Comparison of ENCODE assay signal across 22 cellular contexts in genomic region chr2:65450395-65450794, GRCh38.
"Had no signal": no experiment of that assay in that cellular context is flagged by ENCODE, and none has a peak within 500 bp of the region (broad histone marks: within the 10 kb centered on the region; RNA-seq: fewer than 3 reads in every experiment).

No MANE protein-coding gene starts in this region.

- H3K27ac ChIP-seq: brain microvascular endothelial cell, dorsolateral prefrontal cortex, pancreas, stomach, WERI-Rb-1 had no signal

- H3K27me3 ChIP-seq: brain microvascular endothelial cell, dorsolateral prefrontal cortex, pancreas, stomach had no signal

- H3K36me3 ChIP-seq: brain microvascular endothelial cell, pancreas, stomach, WERI-Rb-1 had no signal

- H3K4me3 ChIP-seq: dorsolateral prefrontal cortex, pancreas, stomach had no signal

- H3K4me1 ChIP-seq: pancreas, stomach had no signal

- ATAC-seq: activated T-cell treated with anti-CD3 and anti-CD28 coated beads, Interleukin-2, amount 50 U/mL, for 72 hours; left ventricle myocardium superior; naive thymus-derived CD8-positive, alpha-beta T cell; pancreas; sciatic nerve; stimulated activated effector memory CD8-positive, alpha-beta T cell treated with anti-CD3 and anti-CD28 coated beads, Interleukin-12 subunit alpha, Interleukin-12 subunit beta, amount 100 ng/mL, for 72 hours; T-helper 17 cell had no signal

- H3K27ac Mint-ChIP-seq: activated T-cell treated with anti-CD3 and anti-CD28 coated beads, Interleukin-2, amount 50 U/mL, for 72 hours; endodermal cell; memory B cell; naive thymus-derived CD8-positive, alpha-beta T cell; stimulated activated effector memory CD8-positive, alpha-beta T cell treated with anti-CD3 and anti-CD28 coated beads, Interleukin-12 subunit alpha, Interleukin-12 subunit beta, amount 100 ng/mL, for 72 hours; T-helper 17 cell had no signal

- H3K4me1 Mint-ChIP-seq: endodermal cell; memory B cell; naive thymus-derived CD8-positive, alpha-beta T cell; stimulated activated effector memory CD8-positive, alpha-beta T cell treated with anti-CD3 and anti-CD28 coated beads, Interleukin-12 subunit alpha, Interleukin-12 subunit beta, amount 100 ng/mL, for 72 hours; T-helper 17 cell had no signal

- H3K36me3 Mint-ChIP-seq: memory B cell; naive thymus-derived CD8-positive, alpha-beta T cell; stimulated activated effector memory CD8-positive, alpha-beta T cell treated with anti-CD3 and anti-CD28 coated beads, Interleukin-12 subunit alpha, Interleukin-12 subunit beta, amount 100 ng/mL, for 72 hours had no signal

- DNase-seq: activated CD4-positive, alpha-beta T cell treated with anti-CD3 and anti-CD28 coated beads for 1 hour; activated CD4-positive, alpha-beta T cell treated with anti-CD3 and anti-CD28 coated beads, Interleukin-2, amount 50 U/mL, for 4 hours; activated effector memory CD4-positive, alpha-beta T cell treated with anti-CD3 and anti-CD28 coated beads, Interleukin-2, amount 50 U/mL, for 16 hours; activated naive CD4-positive, alpha-beta T cell treated with anti-CD3 and anti-CD28 coated beads, Interleukin-2, amount 50 U/mL, for 16 hours; activated T-cell treated with anti-CD3 and anti-CD28 coated beads, Interleukin-2, amount 50 U/mL, for 72 hours; aorta; brain microvascular endothelial cell; central memory CD4-positive, alpha-beta T cell; dorsolateral prefrontal cortex; endodermal cell; head of caudate nucleus; kidney; left ventricle myocardium superior; naive thymus-derived CD8-positive, alpha-beta T cell; pancreas; stimulated activated CD4-positive, alpha-beta T cell treated with anti-CD3 and anti-CD28 coated beads, Interleukin-4, amount 100 ng/mL, for 24 hours; stomach; T-helper 17 cell; WERI-Rb-1 had no signal

- H3K9me3 Mint-ChIP-seq: memory B cell; naive thymus-derived CD8-positive, alpha-beta T cell; stimulated activated effector memory CD8-positive, alpha-beta T cell treated with anti-CD3 and anti-CD28 coated beads, Interleukin-12 subunit alpha, Interleukin-12 subunit beta, amount 100 ng/mL, for 72 hours had no signal

- H3K4me3 Mint-ChIP-seq: activated T-cell treated with anti-CD3 and anti-CD28 coated beads, Interleukin-2, amount 50 U/mL, for 72 hours; endodermal cell; memory B cell; naive thymus-derived CD8-positive, alpha-beta T cell; stimulated activated effector memory CD8-positive, alpha-beta T cell treated with anti-CD3 and anti-CD28 coated beads, Interleukin-12 subunit alpha, Interleukin-12 subunit beta, amount 100 ng/mL, for 72 hours; T-helper 17 cell had no signal
